8 cellular contexts compared by ENCODE assay signal in the genomic region with DNA sequence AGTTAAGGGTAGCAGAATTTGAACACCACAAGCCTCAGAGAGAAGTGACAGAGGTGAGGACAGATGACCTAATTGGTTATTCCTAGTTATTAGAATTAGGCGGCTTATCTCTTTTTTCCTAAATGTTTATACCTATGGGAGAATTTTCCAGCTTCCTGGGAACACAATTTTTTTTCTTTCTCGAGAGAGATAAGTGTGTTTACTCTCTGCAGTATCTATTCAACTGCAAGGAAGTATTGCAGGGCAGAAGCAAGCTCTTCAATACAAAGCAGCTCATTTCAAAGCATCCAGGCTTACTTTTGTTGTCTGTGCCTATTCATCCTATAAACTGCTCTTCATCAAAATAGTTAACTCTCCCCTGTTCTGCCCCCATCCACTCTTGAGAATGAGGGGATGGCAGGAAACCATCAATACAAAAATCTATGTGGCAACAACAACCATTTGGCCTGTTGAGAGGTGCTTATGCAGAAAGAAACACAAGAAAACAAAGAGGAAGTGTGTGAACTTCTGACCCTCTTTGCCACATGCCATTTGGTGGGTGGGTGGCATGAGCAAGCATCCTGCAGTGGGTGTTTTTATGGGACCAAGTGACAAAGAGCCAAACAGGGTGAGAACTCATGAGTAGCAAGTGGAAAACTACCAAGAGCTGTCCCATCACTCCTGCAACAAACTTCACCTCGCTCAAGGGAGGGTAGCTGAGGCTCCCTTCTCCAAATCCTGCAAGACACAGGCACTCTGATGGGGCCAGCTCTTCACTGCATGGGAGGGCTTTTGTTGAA. TPM values are rescaled to one million over a fixed set of nuclear protein-coding genes. Genes with fewer than 3 reads are reported as not detected.
DNase-seq lines count a peak whose midpoint lies in the region; ATAC-seq, FAIRE-seq and TF ChIP-seq lines count a peak whose summit lies in the region.

No MANE protein-coding gene starts in this region.

- ATAC-seq in GM12878 (peak; percentile 21), HG03342 (IDR thresholded peaks at IDR 0.05; ENCODE audit: unreplicated experiment) (no peak), GM21381 (IDR thresholded peaks at IDR 0.05; ENCODE audit: unreplicated experiment) (no peak)

- no TSS peak for BruUV-seq in GM12878 (replicated peaks; lab: Mats Ljungman, UMichigan)

- no peaks in the 10 kb centered on the region for H3K27me3 ChIP-seq in GM12878 (replicated peaks in 1 of 2; ENCODE audit: control insufficient read depth in 2 of 2, insufficient read depth in 2 of 2, low read length in 1 of 2)

- POLR2A ChIA-PET in GM12878 (lab: Charles Lee) = interaction anchor here (0.5 to 6.7 kb wide), 14 partner anchors 9 to 178 kb away, joined by 3 to 57 read pairs (median 3); no protein-coding TSS in a partner anchor

- no peak for TF ChIP-seq POLR2A in GM12878 (IDR thresholded peaks at IDR 0.05; ENCODE audit: low read depth, low read length)

- no peak overlapping the region for H3K9ac ChIP-seq in GM12878 (ENCODE audit: control insufficient read depth, insufficient read depth, low read length)

- no peak for TF ChIP-seq CTCF in GM12878 (IDR thresholded peaks at IDR 0.05 in 2 of 3, conservative IDR thresholded peaks at IDR 0.05 in 1 of 3; ENCODE audit: control insufficient read depth in 2 of 3, extremely low read depth in 1 of 3, insufficient read depth in 1 of 3, low read depth in 3 of 3, low read length in 3 of 3)

- no peaks in the 10 kb centered on the region for H3K79me2 ChIP-seq in GM12878 (ENCODE audit: control insufficient read depth, insufficient read depth, low read length)

- H3K4me1 ChIP-seq in GM12878 (ENCODE audit: control insufficient read depth, insufficient read depth, low read length) = peaks cover 57% of the 10 kb centered on the region

- RAD21 ChIA-PET in GM12878 (lab: Charles Lee; ENCODE audit: unreplicated experiment) = interaction anchor here (0.6 to 8.8 kb wide), 13 partner anchors 10 to 325 kb away, joined by 3 to 145 read pairs (median 5); partner anchors contain the start of genes MRPS6 and SLC5A3

- in situ Hi-C loops in GM12878 (cut with MboI) = loop anchor here (25.0 kb wide), 1 partner anchor 840 kb away; no protein-coding TSS in a partner anchor

- DNase-seq in NCI-H2029 (lab: John Stamatoyannopoulos, UW) (peak; percentile 9), NCI-H2029 treated with DMSO at 0.1 percent for 48 hours (lab: John Stamatoyannopoulos, UW) (no peak), RKO (ENCODE audit: low spot score) (peak; percentile 7), GM12878 (ENCODE audit: low read depth, low spot score) (no peak), occipital lobe (lab: John Stamatoyannopoulos, UW) (no peak)
- peak; percentile 29 for DNase-seq in stimulated activated CD8-positive, alpha-beta memory T cell treated with anti-CD3 and anti-CD28 coated beads, Interleukin-12 subunit alpha, Interleukin-12 subunit beta, amount 100 ng/mL, for 4 hours (ENCODE audit: low read depth)

- SMC1A ChIA-PET in GM12878 (lab: Charles Lee; ENCODE audit: uncharacterized antibody, unreplicated experiment) = interaction anchor here (0.7 to 9.9 kb wide), 19 partner anchors 9 to 325 kb away, joined by 3 to 193 read pairs (median 4); partner anchors contain the start of genes MRPS6 and SLC5A3

- intact Hi-C loops in GM12878 (cut with micrococcal nuclease; ENCODE audit: unreplicated experiment) = no loop called here

- H4K20me1 ChIP-seq in GM12878 (ENCODE audit: control insufficient read depth, insufficient read depth) = no peaks in the 10 kb centered on the region

- H2AFZ ChIP-seq in GM12878 (ENCODE audit: control insufficient read depth, low read depth, low read length) = peak overlapping the region; percentile 56

- TF ChIP-seq EP300 in GM12878 (IDR thresholded peaks at IDR 0.05; ENCODE audit: borderline replicate concordance in 1 of 2, control insufficient read depth in 1 of 2, low read depth in 2 of 2, low read length in 2 of 2) = no peak

- TF ChIP-seq RAD21 in GM12878 (IDR thresholded peaks at IDR 0.05; ENCODE audit: insufficient read depth, low read depth, low read length) = no peak

- no peak for FAIRE-seq in GM12878 (lab: Jason Lieb, UNC)

- peaks cover 3% of the 10 kb centered on the region for H3K9me3 ChIP-seq in GM12878 (replicated peaks; ENCODE audit: control insufficient read depth, insufficient read depth, low read length)

- H3K4me3 ChIP-seq in GM12878 = no peak overlapping the region

- peak overlapping the region; percentile 93 for H3K27ac ChIP-seq in GM12878 (ENCODE audit: control insufficient read depth, insufficient read depth)

- 35% methylated on average over 3 of the region's 3 CpGs for WGBS in GM12878 (ENCODE audit: insufficient coverage, insufficient replicate concordance, low lambda C conversion rate, missing lambda C conversion rate)

- H3K4me2 ChIP-seq in GM12878 (ENCODE audit: control insufficient read depth, insufficient read depth) = peak overlapping the region; percentile 45

- CTCF ChIA-PET in GM12878 (lab: Yijun Ruan, JAX) = interaction anchor here (0.6 to 4.0 kb wide), 12 partner anchors 9 to 325 kb away, joined by 3 to 19 read pairs (median 4); no protein-coding TSS in a partner anchor

- no peaks in the 10 kb centered on the region for H3K36me3 ChIP-seq in GM12878 (ENCODE audit: control insufficient read depth in 2 of 2, insufficient read depth in 2 of 2, low read length in 1 of 2)

TF ChIP-seq in GM12878, 131 proteins besides CTCF, POLR2A, EP300 and RAD21 (continues in another document):
- no peak for TF ChIP-seq YBX1 (IDR thresholded peaks at IDR 0.05)
- TF ChIP-seq MTA3 (IDR thresholded peaks at IDR 0.05; ENCODE audit: borderline replicate concordance, low read length) = 0 out of 2 replicates have a peak, but pooled peaks have one; percentile 31
- TF ChIP-seq, protein P1, sequence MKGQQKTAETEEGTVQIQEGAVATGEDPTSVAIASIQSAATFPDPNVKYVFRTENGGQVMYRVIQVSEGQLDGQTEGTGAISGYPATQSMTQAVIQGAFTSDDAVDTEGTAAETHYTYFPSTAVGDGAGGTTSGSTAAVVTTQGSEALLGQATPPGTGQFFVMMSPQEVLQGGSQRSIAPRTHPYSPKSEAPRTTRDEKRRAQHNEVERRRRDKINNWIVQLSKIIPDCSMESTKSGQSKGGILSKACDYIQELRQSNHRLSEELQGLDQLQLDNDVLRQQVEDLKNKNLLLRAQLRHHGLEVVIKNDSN (IDR thresholded peaks at IDR 0.05; ENCODE audit: borderline replicate concordance, extremely low read length, insufficient read depth, low read depth, low read length) = no peak

RNA-seq across cellular contexts. Expression of gene MRPS6, which starts 50.6 kb away (rescaled TPM):
- total RNA-seq in GM12878 (2013; cell fraction: nucleolus; rRNA removed) = 47.5 and 49.3 TPM in 2 replicates
- total RNA-seq in GM12878 (2014; rRNA removed) (32.5 and 37.3 TPM in 2 replicates), GM12878 (2014; rRNA removed; fragmentation: Illumina TruSeq; extraction: Trizol) (39.8 and 41.0 TPM in 2 replicates), GM12878 (2021) (97.0 and 101 TPM in 2 replicates), occipital lobe (21.5 TPM)
- 58.7 TPM for polyA plus RNA-seq in GM12878 (2011; ENCODE audit: low read depth)
- polyA plus RNA-seq in GM12878 (2011; rRNA removed) (45.1 and 61.3 TPM in 2 replicates), GM12878 (2014; fragmentation: Illumina TruSeq; extraction: Trizol) (107 TPM in 2 replicates), GM12878 (2014; fragmentation: Nextera tagmentation; extraction: Ambion mirVana) (10 to 100 TPM; 55.6 to 95.2 TPM), GM12878 (2014; rRNA removed) (61.5 and 85.5 TPM in 2 replicates), GM12878 (2016; fragmentation: Nextera tagmentation; extraction: Ambion mirVana) (100 to 1,000 TPM; 228 to 232 TPM)
- polyA plus RNA-seq in GM12878 (2011; cell fraction: cytosol; rRNA removed) = 39.0 and 43.6 TPM in 2 replicates
- polyA plus RNA-seq in GM12878 (2011; cell fraction: nucleus; rRNA removed) = 67.4 and 71.1 TPM in 2 replicates
- polyA plus RNA-seq in GM12878 (2012) = 74.7 and 85.0 TPM in 2 replicates
- 23.5 and 29.5 TPM in 2 replicates for polyA minus RNA-seq in GM12878 (2011; rRNA and poly(A)+ RNA removed)
- polyA minus RNA-seq in GM12878 (2011; cell fraction: cytosol; rRNA and poly(A)+ RNA removed) = 5.1 and 10.1 TPM in 2 replicates
- polyA minus RNA-seq in GM12878 (2011; cell fraction: nucleus; rRNA and poly(A)+ RNA removed) = 46.3 and 56.4 TPM in 2 replicates

RNA-seq across cellular contexts. Expression of gene SLC5A3, which starts 50.6 kb away (rescaled TPM):
- 279 and 285 TPM in 2 replicates for total RNA-seq in GM12878 (2013; cell fraction: nucleolus; rRNA removed)
- total RNA-seq in GM12878 (2014; rRNA removed) = 17.5 and 22.0 TPM in 2 replicates
- 21.4 and 25.7 TPM in 2 replicates for total RNA-seq in GM12878 (2014; rRNA removed; fragmentation: Illumina TruSeq; extraction: Trizol)
- 20.6 and 20.9 TPM in 2 replicates for total RNA-seq in GM12878 (2021)
- polyA plus RNA-seq in GM12878 (2011; ENCODE audit: low read depth) = 3.3 TPM
- polyA plus RNA-seq in GM12878 (2011; rRNA removed) = 19.7 and 34.3 TPM in 2 replicates
- polyA plus RNA-seq in GM12878 (2011; cell fraction: cytosol; rRNA removed) = 6.1 and 9.4 TPM in 2 replicates
- 19.8 and 25.4 TPM in 2 replicates for polyA plus RNA-seq in GM12878 (2011; cell fraction: nucleus; rRNA removed)
- polyA plus RNA-seq in GM12878 (2012) = 6.0 and 8.3 TPM in 2 replicates
- 14.7 and 18.7 TPM in 2 replicates for polyA plus RNA-seq in GM12878 (2014; fragmentation: Illumina TruSeq; extraction: Trizol)
- polyA plus RNA-seq in GM12878 (2014; fragmentation: Nextera tagmentation; extraction: Ambion mirVana) = 1 to 10 TPM; 3.3 to 4.7 TPM
- 7.8 and 9.2 TPM in 2 replicates for polyA plus RNA-seq in GM12878 (2014; rRNA removed)
- 1 to 10 TPM; 6.9 to 8.1 TPM for polyA plus RNA-seq in GM12878 (2016; fragmentation: Nextera tagmentation; extraction: Ambion mirVana)
- polyA minus RNA-seq in GM12878 (2011; rRNA and poly(A)+ RNA removed) = 39.7 and 42.4 TPM in 2 replicates
- polyA minus RNA-seq in GM12878 (2011; cell fraction: cytosol; rRNA and poly(A)+ RNA removed) = 12.6 and 15.2 TPM in 2 replicates
- polyA minus RNA-seq in GM12878 (2011; cell fraction: nucleus; rRNA and poly(A)+ RNA removed) = 58.9 and 71.1 TPM in 2 replicates
- total RNA-seq in occipital lobe = 73.0 TPM

Comparison
In these comparisons a context has a peak if more than half of its experiments do, and no peak if none do; other contexts are left out.
1. DNase-seq: peak in NCI-H2029 (single experiment), RKO (single experiment) and stimulated activated CD8-positive, alpha-beta memory T cell treated with anti-CD3 and anti-CD28 coated beads, Interleukin-12 subunit alpha, Interleukin-12 subunit beta, amount 100 ng/mL, for 4 hours (single experiment); none in NCI-H2029 treated with DMSO at 0.1 percent for 48 hours (single experiment), GM12878 (single experiment) and occipital lobe (single experiment).